ENCODE assay signal across 11 cellular contexts in genomic region chr9:77846957-77847574, GRCh38.
A peak's percentile ranks its signal among the peaks of the same experiment; 100 is the strongest.
DNase-seq lines count a peak whose midpoint lies in the region; TF ChIP-seq lines count a peak whose summit lies in the region.
"Had no signal": no experiment of that assay in that cellular context is flagged by ENCODE, and none has a peak within 500 bp of the region (broad histone marks: within the 10 kb centered on the region; RNA-seq: fewer than 3 reads in every experiment).

No MANE protein-coding gene starts in this region.

- H3K27ac ChIP-seq in thyroid gland (peak overlapping the region; percentile 30 to 82 (median 52)), prostate gland (no peak overlapping the region)

- H3K27me3 Mint-ChIP-seq in brain, result peaks cover 3% of the 10 kb centered on the region

- H3K36me3 Mint-ChIP-seq in brain, result peaks cover 6% of the 10 kb centered on the region
- H3K36me3 Mint-ChIP-seq: WTC11 had no signal

- no peaks in the 10 kb centered on the region for H3K9me3 Mint-ChIP-seq in brain
- H3K9me3 Mint-ChIP-seq: WTC11 had no signal

- peak; percentile 75 for DNase-seq in M059J (ENCODE audit: low read depth)
- peak; percentile 65 for DNase-seq in iris pigment epithelial cell (ENCODE audit: low read depth)
- DNase-seq in thyroid gland, result no peak
- DNase-seq in prostate gland (ENCODE audit: low spot score), result no peak
- no peak for DNase-seq in NCI-H1417 (lab: John Stamatoyannopoulos, UW)
- no peak for DNase-seq in hippocampal formation (lab: John Stamatoyannopoulos, UW)
- DNase-seq: activated naive CD4-positive, alpha-beta T cell treated with anti-CD3 and anti-CD28 coated beads, Interleukin-2, amount 50 U/mL, for 16 hours; NCI-H774 had no signal

- H3K4me3 ChIP-seq in thyroid gland (replicated peaks in 1 of 3), result no peak overlapping the region
- H3K4me3 ChIP-seq in prostate gland, result no peak overlapping the region
- H3K4me3 ChIP-seq: K562 had no signal

- H3K4me1 ChIP-seq in thyroid gland, result peaks cover 26 to 50% of the 10 kb centered on the region in 2 donors
- peaks cover 3% of the 10 kb centered on the region for H3K4me1 ChIP-seq in prostate gland (replicated peaks)

- no peak overlapping the region for H3K4me3 Mint-ChIP-seq in brain
- H3K4me3 Mint-ChIP-seq: WTC11 had no signal

- H3K4me1 Mint-ChIP-seq in brain, result peaks cover 32% of the 10 kb centered on the region

- 73 to 78% methylated on average over 11 of the region's 11 CpGs for WGBS in thyroid gland, 2 donors
- 58% methylated on average over 11 of the region's 11 CpGs for WGBS in prostate gland

- H3K9me3 ChIP-seq in thyroid gland, result no peaks in the 10 kb centered on the region
- no peaks in the 10 kb centered on the region for H3K9me3 ChIP-seq in prostate gland

- intact Hi-C loops in thyroid gland (cut with DNase I) (loop anchor here (10.0 kb wide), 1 partner anchor 188 kb away; the partner anchor contains the start of gene GNAQ), prostate gland (cut with DNase I) (loop anchor here (5.0 kb wide), 1 partner anchor 185 kb away; the partner anchor contains the start of gene GNAQ)

- H3K36me3 ChIP-seq in thyroid gland (no peaks in the 10 kb centered on the region), prostate gland (no peaks in the 10 kb centered on the region)

- peak overlapping the region in 3 of 5 experiments; percentile 76 to 85 (median 77) for H3K27ac Mint-ChIP-seq in brain

- H3K27me3 ChIP-seq in thyroid gland (no peaks in the 10 kb centered on the region), prostate gland (replicated peaks; ENCODE audit: insufficient read depth) (no peaks in the 10 kb centered on the region)

- TF ChIP-seq CTCF in brain (conservative IDR thresholded peaks at IDR 0.05), result no peak
- TF ChIP-seq CTCF in thyroid gland (IDR thresholded peaks at IDR 0.05), result no peak
- TF ChIP-seq CTCF in prostate gland (IDR thresholded peaks at IDR 0.05), result no peak

- no peak for TF ChIP-seq POLR2A in thyroid gland (IDR thresholded peaks at IDR 0.05)
- no peak for TF ChIP-seq POLR2A in prostate gland (IDR thresholded peaks at IDR 0.05)

Comparison
In these comparisons a context has a peak if more than half of its experiments do, and no peak if none do; other contexts are left out.
1. DNase-seq: peak in M059J (single experiment) and iris pigment epithelial cell (single experiment); none in thyroid gland (0 of 2), prostate gland (single experiment), NCI-H1417 (0 of 3) and hippocampal formation (0 of 2).
2. H3K27ac ChIP-seq: peak in thyroid gland (3 of 3); none in prostate gland (0 of 2).